Comparison of ENCODE assay signal across 8 cellular contexts in genomic region chr1:97920832-97921571, GRCh38. TPM values are rescaled to one million over a fixed set of nuclear protein-coding genes. Genes with fewer than 3 reads are reported as not detected.
DNase-seq lines count a peak whose midpoint lies in the region; ATAC-seq and TF ChIP-seq lines count a peak whose summit lies in the region.

DPYD (minus strand) TSS chr1:97921034; CDS start chr1:97920922, 112 bp downstream.

- peak; percentile 89 for ATAC-seq in CD4-positive, CD25-positive, alpha-beta regulatory T cell (ENCODE audit: low read depth in 2 of 2)
- ATAC-seq in GM19452 (IDR thresholded peaks at IDR 0.05; ENCODE audit: unreplicated experiment), result peak; percentile 93
- peak; percentile 76 for ATAC-seq in HG03575 (IDR thresholded peaks at IDR 0.05; ENCODE audit: extremely low read depth, insufficient number of reproducible peaks, low FRiP score, unreplicated experiment)
- peak; percentile 84 for ATAC-seq in activated CD8-positive, alpha-beta T cell treated with anti-CD3 and anti-CD28 coated beads for 36 hours

- peak within 1 kb of the TSS; percentile 95 to 98 (median 97) for H3K27ac Mint-ChIP-seq in CD4-positive, CD25-positive, alpha-beta regulatory T cell
- peak within 1 kb of the TSS; percentile 93 for H3K27ac Mint-ChIP-seq in activated CD8-positive, alpha-beta T cell treated with anti-CD3 and anti-CD28 coated beads for 36 hours

- H3K36me3 ChIP-seq in CD4-positive, CD25-positive, alpha-beta regulatory T cell (ENCODE audit: control insufficient read depth, insufficient read depth, low read length), result no peaks in the 10 kb centered on the region

- POLR2A ChIA-PET in activated CD8-positive, alpha-beta T cell treated with anti-CD3 and anti-CD28 coated beads for 36 hours (lab: Charles Lee), result interaction anchor here (0.6 to 1.6 kb wide), 9 partner anchors 10 to 229 kb away, joined by 3 to 8 read pairs (median 4); no protein-coding TSS in a partner anchor

- H3K4me3 ChIP-seq in CD4-positive, CD25-positive, alpha-beta regulatory T cell (ENCODE audit: low read depth, low read length), result peak within 1 kb of the TSS; percentile 99

- peak within 1 kb of the TSS; percentile 94 to 99 (median 97) for H3K4me3 Mint-ChIP-seq in CD4-positive, CD25-positive, alpha-beta regulatory T cell
- H3K4me3 Mint-ChIP-seq in activated CD8-positive, alpha-beta T cell treated with anti-CD3 and anti-CD28 coated beads for 36 hours, result peak within 1 kb of the TSS; percentile 86

- H3K27me3 Mint-ChIP-seq in CD4-positive, CD25-positive, alpha-beta regulatory T cell, result no peaks in the 10 kb centered on the region
- H3K27me3 Mint-ChIP-seq in activated CD8-positive, alpha-beta T cell treated with anti-CD3 and anti-CD28 coated beads for 36 hours, result no peaks in the 10 kb centered on the region

- peaks cover 17 to 61% (median 44%) of the 10 kb centered on the region in 4 donors for H3K4me1 Mint-ChIP-seq in CD4-positive, CD25-positive, alpha-beta regulatory T cell
- H3K4me1 Mint-ChIP-seq in activated CD8-positive, alpha-beta T cell treated with anti-CD3 and anti-CD28 coated beads for 36 hours (ENCODE audit: low read depth), result peaks cover 47% of the 10 kb centered on the region

- H3K9me3 ChIP-seq in CD4-positive, CD25-positive, alpha-beta regulatory T cell (ENCODE audit: control insufficient read depth in 2 of 2, low read length in 2 of 2), result no peaks in the 10 kb centered on the region

- no peaks in the 10 kb centered on the region for H3K27me3 ChIP-seq in CD4-positive, CD25-positive, alpha-beta regulatory T cell (ENCODE audit: control insufficient read depth, insufficient read depth, low read length)

- peak within 1 kb of the TSS; percentile 88 for H3K27ac ChIP-seq in CD4-positive, CD25-positive, alpha-beta regulatory T cell (ENCODE audit: insufficient read depth, low read length, poor library complexity, severe bottlenecking)

- CTCF ChIA-PET in activated CD8-positive, alpha-beta T cell treated with anti-CD3 and anti-CD28 coated beads for 36 hours (lab: Charles Lee), result interaction anchor here (0.8 to 2.0 kb wide), 3 partner anchors 11 to 127 kb away, joined by 3 to 5 read pairs (median 4); no protein-coding TSS in a partner anchor

- intact Hi-C loops in activated CD8-positive, alpha-beta T cell treated with anti-CD3 and anti-CD28 coated beads for 36 hours (cut with micrococcal nuclease), result loop anchor here (5.0 kb wide), 1 partner anchor 126 kb away; no protein-coding TSS in a partner anchor

- peaks cover 30% of the 10 kb centered on the region for H3K4me1 ChIP-seq in CD4-positive, CD25-positive, alpha-beta regulatory T cell (ENCODE audit: control insufficient read depth, insufficient read depth, low read length, poor library complexity, severe bottlenecking)

- no peaks in the 10 kb centered on the region for H3K9me3 Mint-ChIP-seq in CD4-positive, CD25-positive, alpha-beta regulatory T cell
- H3K9me3 Mint-ChIP-seq in activated CD8-positive, alpha-beta T cell treated with anti-CD3 and anti-CD28 coated beads for 36 hours, result no peaks in the 10 kb centered on the region

- peaks cover 6% of the 10 kb centered on the region for H3K36me3 Mint-ChIP-seq in CD4-positive, CD25-positive, alpha-beta regulatory T cell
- no peaks in the 10 kb centered on the region for H3K36me3 Mint-ChIP-seq in activated CD8-positive, alpha-beta T cell treated with anti-CD3 and anti-CD28 coated beads for 36 hours (ENCODE audit: low read depth)

- DNase-seq in CD4-positive, CD25-positive, alpha-beta regulatory T cell, result peak; percentile 77 to 94 (median 84)
- peak; percentile 93 for DNase-seq in NCI-H82 (lab: John Stamatoyannopoulos, UW)
- DNase-seq in activated CD8-positive, alpha-beta T cell treated with anti-CD3 and anti-CD28 coated beads for 36 hours, result peak; percentile 91
- DNase-seq in effector CD4-positive, alpha-beta T cell, result peak; percentile 75
- DNase-seq in lung microvascular endothelial cell (ENCODE audit: low read depth in 2 of 2), result peak; percentile 83 to 89
- DNase-seq in stimulated activated CD4-positive, alpha-beta T cell treated with anti-CD3 and anti-CD28 coated beads, TNF-alpha, amount 100 ng/mL, for 48 hours (ENCODE audit: low read depth in 3 of 3), result peak; percentile 67 to 74 (median 67)

- no peak for TF ChIP-seq CTCF in activated CD8-positive, alpha-beta T cell treated with anti-CD3 and anti-CD28 coated beads for 36 hours (IDR thresholded peaks at IDR 0.05)

RNA-seq across cellular contexts. Expression of gene DPYD, which starts in this region (rescaled TPM):
- 87.3 TPM for total RNA-seq in CD4-positive, CD25-positive, alpha-beta regulatory T cell
- polyA plus RNA-seq in CD4-positive, CD25-positive, alpha-beta regulatory T cell, result 10 to 100 TPM; 47.6 to 58.3 (median 53.2) TPM
- 10 to 100 TPM; 10.7 to 10.8 TPM for total RNA-seq in activated CD8-positive, alpha-beta T cell treated with anti-CD3 and anti-CD28 coated beads for 36 hours
- total RNA-seq in lung microvascular endothelial cell, result 12.9 and 15.9 TPM in 2 replicates

Comparison
In these comparisons a context has a peak if more than half of its experiments do, and no peak if none do; other contexts are left out.
1. Peak in every context shown above with its lines: DNase-seq, ATAC-seq, H3K4me3 ChIP-seq and H3K27ac ChIP-seq.